Comparison of ENCODE assay signal across 9 cellular contexts in genomic region chr6:16651871-16652270, GRCh38.
DNase-seq lines count a peak whose midpoint lies in the region; ATAC-seq and TF ChIP-seq lines count a peak whose summit lies in the region.
"Had no signal": no experiment of that assay in that cellular context is flagged by ENCODE, and none has a peak within 500 bp of the region (broad histone marks: within the 10 kb centered on the region; RNA-seq: fewer than 3 reads in every experiment).

No MANE protein-coding gene starts in this region.

- H3K36me3 ChIP-seq in PC-3 (ENCODE audit: low read depth, low read length) (no peaks in the 10 kb centered on the region), breast epithelium (no peaks in the 10 kb centered on the region)
- H3K36me3 ChIP-seq: ovary had no signal

- H4K20me1 ChIP-seq in PC-3 (ENCODE audit: low read length): no peaks in the 10 kb centered on the region

- no peaks in the 10 kb centered on the region for H3K9me3 ChIP-seq in PC-3 (ENCODE audit: low read length)
- no peaks in the 10 kb centered on the region for H3K9me3 ChIP-seq in breast epithelium
- H3K9me3 ChIP-seq: ovary had no signal

- no peaks in the 10 kb centered on the region for H3K27me3 ChIP-seq in foreskin keratinocyte
- no peaks in the 10 kb centered on the region for H3K27me3 ChIP-seq in PC-3 (ENCODE audit: low read length)
- no peaks in the 10 kb centered on the region for H3K27me3 ChIP-seq in breast epithelium
- H3K27me3 ChIP-seq: ovary had no signal

- BruUV-seq in PC-3 (replicated peaks; lab: Mats Ljungman, UMichigan): no TSS peak

- H3F3A ChIP-seq in PC-3 (ENCODE audit: low read length, unreplicated experiment): no peaks in the 10 kb centered on the region

- DNase-seq in foreskin keratinocyte (peak; percentile 72 to 90), PC-3 (no peak), NCI-H1694 (lab: John Stamatoyannopoulos, UW) (no peak), breast epithelium (ENCODE audit: low spot score in 2 of 2) (no peak), NCI-H524 (lab: John Stamatoyannopoulos, UW) (no peak)
- DNase-seq: ovary had no signal

- H3K9ac ChIP-seq in PC-3 (ENCODE audit: low read length): no peak overlapping the region

- ATAC-seq in GM18505 (IDR thresholded peaks at IDR 0.05; ENCODE audit: unreplicated experiment) (peak; percentile 70), GM21515 (IDR thresholded peaks at IDR 0.05; ENCODE audit: unreplicated experiment) (peak; percentile 92), HG03558 (IDR thresholded peaks at IDR 0.05; ENCODE audit: extremely low read depth, unreplicated experiment) (peak; percentile 92), foreskin keratinocyte (peak; percentile 92), PC-3 (no peak)

- POLR2A ChIA-PET in PC-3 (lab: Charles Lee; ENCODE audit: unreplicated experiment): no interaction called here

- H3K4me1 ChIP-seq in foreskin keratinocyte (peaks cover 19% of the 10 kb centered on the region), PC-3 (ENCODE audit: insufficient read depth, low read length) (peaks cover 6% of the 10 kb centered on the region; the same call in 1 of the 2 replicates), breast epithelium (no peaks in the 10 kb centered on the region)

- CTCF ChIA-PET in PC-3 (lab: Charles Lee): no interaction called here

- H3K4me2 ChIP-seq in PC-3 (ENCODE audit: low read length): no peak overlapping the region

- H2AFZ ChIP-seq in PC-3 (ENCODE audit: low read length): no peak overlapping the region

- peak overlapping the region; percentile 15 for H3K27ac ChIP-seq in foreskin keratinocyte
- no peak overlapping the region for H3K27ac ChIP-seq in PC-3 (ENCODE audit: low read length)
- H3K27ac ChIP-seq in breast epithelium: no peak overlapping the region
- H3K27ac ChIP-seq: ovary had no signal

- no peaks in the 10 kb centered on the region for H3K79me2 ChIP-seq in PC-3 (ENCODE audit: low read length)

- H3K4me3 ChIP-seq in PC-3 (ENCODE audit: low read length) (no peak overlapping the region), breast epithelium (no peak overlapping the region)
- H3K4me3 ChIP-seq: ovary had no signal

- TF ChIP-seq POLR2A in GM18505 (IDR thresholded peaks at IDR 0.05; ENCODE audit: borderline replicate concordance, extremely low read depth, insufficient read depth, insufficient read length) (no peak), breast epithelium (IDR thresholded peaks at IDR 0.05) (no peak)

- TF ChIP-seq CTCF in foreskin keratinocyte (conservative IDR thresholded peaks at IDR 0.05) (no peak), PC-3 (conservative IDR thresholded peaks at IDR 0.05; ENCODE audit: low read depth, low read length) (no peak), breast epithelium (IDR thresholded peaks at IDR 0.05) (no peak)

- intact Hi-C loops in PC-3 (cut with micrococcal nuclease): no loop called here
- intact Hi-C loops in breast epithelium (cut with DNase I; ENCODE audit: low total_unique reads): no loop called here

- H3K9me2 ChIP-seq in PC-3 (replicated peaks; ENCODE audit: low read length): no peaks in the 10 kb centered on the region

Comparison
In these comparisons a context has a peak if more than half of its experiments do, and no peak if none do; other contexts are left out.
1. DNase-seq: peak in foreskin keratinocyte (2 of 2); none in PC-3 (single experiment), NCI-H1694 (single experiment), breast epithelium (0 of 2) and NCI-H524 (0 of 2).